ENCODE assay signal across 8 cellular contexts in genomic region chr12:117155278-117156060, GRCh38. TPM values are rescaled to one million over a fixed set of nuclear protein-coding genes. Genes with fewer than 3 reads are reported as not detected.
DNase-seq lines count a peak whose midpoint lies in the region; ATAC-seq and TF ChIP-seq lines count a peak whose summit lies in the region.

No MANE protein-coding gene starts in this region.

- H3K4me3 Mint-ChIP-seq in activated B cell treated with CpG ODN at 0.5 μM for 24 hours = no peak overlapping the region

- peaks cover 89% of the 10 kb centered on the region for H3K36me3 ChIP-seq in lower lobe of right lung

- no peaks in the 10 kb centered on the region for H3K27me3 Mint-ChIP-seq in activated B cell treated with CpG ODN at 0.5 μM for 24 hours

- H3K9me3 ChIP-seq in lower lobe of right lung = no peaks in the 10 kb centered on the region

- H3K4me1 Mint-ChIP-seq in activated B cell treated with CpG ODN at 0.5 μM for 24 hours = peaks cover 15% of the 10 kb centered on the region

- CTCF ChIA-PET in activated B cell treated with CpG ODN at 0.5 μM for 24 hours (lab: Charles Lee) = no interaction called here

- POLR2A ChIA-PET in activated B cell treated with CpG ODN at 0.5 μM for 24 hours (lab: Charles Lee) = no interaction called here

- no peaks in the 10 kb centered on the region for H3K9me3 Mint-ChIP-seq in activated B cell treated with CpG ODN at 0.5 μM for 24 hours

- no peak overlapping the region for H3K27ac Mint-ChIP-seq in activated B cell treated with CpG ODN at 0.5 μM for 24 hours

- no peak overlapping the region for H3K27ac ChIP-seq in lower lobe of right lung

- TF ChIP-seq CTCF in activated B cell treated with CpG ODN at 0.5 μM for 24 hours (IDR thresholded peaks at IDR 0.05) = peak; percentile 68
- TF ChIP-seq CTCF in cardiac fibroblast (IDR thresholded peaks at IDR 0.05; ENCODE audit: low read depth, low read length) = peak; percentile 83
- peak; percentile 73 for TF ChIP-seq CTCF in lower lobe of right lung (IDR thresholded peaks at IDR 0.05)

- ATAC-seq in activated B cell treated with CpG ODN at 0.5 μM for 24 hours (ENCODE audit: low read depth) = peak; percentile 86
- peak; percentile 85 to 87 for ATAC-seq in lower lobe of right lung
- no peak for ATAC-seq in HG03025 (IDR thresholded peaks at IDR 0.05; ENCODE audit: low FRiP score, unreplicated experiment)

- H3K36me3 Mint-ChIP-seq in activated B cell treated with CpG ODN at 0.5 μM for 24 hours (ENCODE audit: low read depth) = peaks cover 95% of the 10 kb centered on the region

- H3K27me3 ChIP-seq in lower lobe of right lung (ENCODE audit: low read depth) = no peaks in the 10 kb centered on the region

- H3K4me3 ChIP-seq in cardiac fibroblast (replicated peaks in 1 of 2; ENCODE audit: low read depth in 2 of 2, low read length in 2 of 2) (no peak overlapping the region), lower lobe of right lung (no peak overlapping the region)

- DNase-seq in EL (peak; percentile 46), HCEC 1CT (peak; percentile 16), NCI-H146 (lab: John Stamatoyannopoulos, UW) (peak; percentile 84), activated B cell treated with CpG ODN at 0.5 μM for 24 hours (peak; percentile 57), cardiac fibroblast (ENCODE audit: low read depth in 2 of 2) (peak; percentile 25 to 46), lower lobe of right lung (peak; percentile 76)
- peak; percentile 45 to 73 for DNase-seq in stimulated activated CD8-positive, alpha-beta memory T cell treated with anti-CD3 and anti-CD28 coated beads, Interleukin-15, amount 100 ng/mL, for 48 hours (ENCODE audit: low read depth in 2 of 2)

- intact Hi-C loops in activated B cell treated with CpG ODN at 0.5 μM for 24 hours (cut with micrococcal nuclease) (loop anchor here (1.0 kb wide), 1 partner anchor 452 kb away; no protein-coding TSS in a partner anchor), lower lobe of right lung (cut with DNase I) (no loop called here)

- H3K4me1 ChIP-seq in lower lobe of right lung = no peaks in the 10 kb centered on the region

RNA-seq across cellular contexts. Expression of gene FBXO21, which starts 34.8 kb away (rescaled TPM):
- total RNA-seq in activated B cell treated with CpG ODN at 0.5 μM for 24 hours (35.9 and 41.5 TPM in 2 replicates), lower lobe of right lung (35.4 TPM)

RNA-seq across cellular contexts. Expression of gene TESC, which starts 56.3 kb away (rescaled TPM):
- 32.9 and 34.4 TPM in 2 replicates for total RNA-seq in activated B cell treated with CpG ODN at 0.5 μM for 24 hours
- 7.3 TPM for total RNA-seq in lower lobe of right lung

Comparison
In these comparisons a context has a peak if more than half of its experiments do, and no peak if none do; other contexts are left out.
1. DNase-seq: peak in every context shown above with its lines; median percentile 84 in NCI-H146; 76 in lower lobe of right lung; 59 in stimulated activated CD8-positive, alpha-beta memory T cell treated with anti-CD3 and anti-CD28 coated beads, Interleukin-15, amount 100 ng/mL, for 48 hours; 57 in activated B cell treated with CpG ODN at 0.5 μM for 24 hours; 46 in EL; 36 in cardiac fibroblast; 16 in HCEC 1CT.